In genomic region chr4:138182838-138183426, GRCh38 we compare ENCODE assay signal across 8 cellular contexts. TPM values are rescaled to one million over a fixed set of nuclear protein-coding genes. Genes with fewer than 3 reads are reported as not detected.
DNase-seq lines count a peak whose midpoint lies in the region; ATAC-seq and TF ChIP-seq lines count a peak whose summit lies in the region.

No MANE protein-coding gene starts in this region.

- no peaks in the 10 kb centered on the region for H3K4me1 ChIP-seq in MM.1S (ENCODE audit: low read length)

- DNase-seq in COLO829 (ENCODE audit: low spot score) (peak; percentile 71), MM.1S (peak; percentile 63), WTC11 (ENCODE audit: low spot score) (no peak), left cardiac atrium (no peak), substantia nigra (lab: John Stamatoyannopoulos, UW) (peak in 1 of 49 donors; percentile 35), MG63 (no peak)

- peaks cover 30% of the 10 kb centered on the region for H3K4me1 Mint-ChIP-seq in WTC11

- POLR2A ChIA-PET in WTC11 (lab: Charles Lee), result no interaction called here

- H3K4me3 ChIP-seq in MM.1S (ENCODE audit: low read length) (no peak overlapping the region), MG63 (no peak overlapping the region)

- no peaks in the 10 kb centered on the region for H3K27me3 ChIP-seq in MM.1S (replicated peaks; ENCODE audit: insufficient read depth, low read length)
- no peaks in the 10 kb centered on the region for H3K27me3 ChIP-seq in MG63

- ATAC-seq in GM19395 (IDR thresholded peaks at IDR 0.05; ENCODE audit: unreplicated experiment) (peak; percentile 74), WTC11 (peak; percentile 43; the same call in 1 of the 2 replicates), left cardiac atrium (peak; percentile 49 to 53), GM19467 (IDR thresholded peaks at IDR 0.05; ENCODE audit: unreplicated experiment) (no peak)

- no peaks in the 10 kb centered on the region for H4K20me1 ChIP-seq in MM.1S (ENCODE audit: insufficient read depth, low read length)

- H3K36me3 ChIP-seq in MM.1S (replicated peaks; ENCODE audit: insufficient read depth, low read length) (no peaks in the 10 kb centered on the region), MG63 (peaks cover 46% of the 10 kb centered on the region)

- no peak overlapping the region for H3K4me2 ChIP-seq in MM.1S (ENCODE audit: low read depth, low read length)

- no peak overlapping the region for H3K4me3 Mint-ChIP-seq in WTC11

- TF ChIP-seq CTCF in MM.1S (IDR thresholded peaks at IDR 0.05; ENCODE audit: low read length), result peak; percentile 61
- peak; percentile 45 for TF ChIP-seq CTCF in WTC11 (IDR thresholded peaks at IDR 0.05)

- intact Hi-C loops in left cardiac atrium (cut with DNase I), result loop anchor here in 1 of 2 donors (5.0 to 10.0 kb wide), 5 partner anchors 91 to 732 kb away; no protein-coding TSS in a partner anchor

- H3K36me3 Mint-ChIP-seq in WTC11, result peaks cover 8% of the 10 kb centered on the region

- no peaks in the 10 kb centered on the region for H3K9me3 Mint-ChIP-seq in WTC11

- H3F3A ChIP-seq in MM.1S (ENCODE audit: insufficient read depth, low read length), result no peaks in the 10 kb centered on the region

- no peaks in the 10 kb centered on the region for H3K79me2 ChIP-seq in MM.1S (ENCODE audit: low read length)

- peak overlapping the region; percentile 64; the same call in 1 of the 2 replicates for H3K27ac Mint-ChIP-seq in WTC11

- no peak overlapping the region for H2AFZ ChIP-seq in MM.1S (ENCODE audit: low read length)

- H3K9me3 ChIP-seq in MM.1S (replicated peaks; ENCODE audit: insufficient read depth, low read length), result no peaks in the 10 kb centered on the region
- no peaks in the 10 kb centered on the region for H3K9me3 ChIP-seq in MG63

- no peaks in the 10 kb centered on the region for H3K9me2 ChIP-seq in MM.1S (replicated peaks; ENCODE audit: insufficient read depth, low read length)

- H3K27ac ChIP-seq in MM.1S (ENCODE audit: low read length), result no peak overlapping the region
- peak overlapping the region; percentile 1 for H3K27ac ChIP-seq in substantia nigra (ENCODE audit: low read depth, low read length, poor library complexity, severe bottlenecking)

- CTCF ChIA-PET in WTC11 (lab: Charles Lee), result interaction anchor here (0.6 to 2.2 kb wide), 15 partner anchors 13 to 373 kb away, joined by 3 to 11 read pairs (median 4); no protein-coding TSS in a partner anchor

- no peak overlapping the region for H3K9ac ChIP-seq in MM.1S (ENCODE audit: low read length)

- H3K27me3 Mint-ChIP-seq in WTC11 (ENCODE audit: low read depth), result no peaks in the 10 kb centered on the region

TF ChIP-seq in WTC11, 78 proteins besides CTCF, POLR2A, EP300 and RAD21 (continues in another document):
- no peak for TF ChIP-seq RELA (CRISPR knock-in tag; IDR thresholded peaks at IDR 0.05; ENCODE audit: borderline replicate concordance)
- TF ChIP-seq TP53 (CRISPR knock-in tag; IDR thresholded peaks at IDR 0.05), result no peak
- TF ChIP-seq ZNF532 (CRISPR knock-in tag; IDR thresholded peaks at IDR 0.05; ENCODE audit: borderline replicate concordance), result no peak
- no peak for TF ChIP-seq PRRX2 (CRISPR knock-in tag; IDR thresholded peaks at IDR 0.05)
- no peak for TF ChIP-seq ZBTB43 (CRISPR knock-in tag; IDR thresholded peaks at IDR 0.05)
- no peak for TF ChIP-seq HMGA2 (CRISPR knock-in tag; IDR thresholded peaks at IDR 0.05)
- TF ChIP-seq ERG (CRISPR knock-in tag; IDR thresholded peaks at IDR 0.05), result no peak
- no peak for TF ChIP-seq ELF4 (CRISPR knock-in tag; IDR thresholded peaks at IDR 0.05; ENCODE audit: low read depth)
- no peak for TF ChIP-seq ZNF263 (CRISPR knock-in tag; IDR thresholded peaks at IDR 0.05; ENCODE audit: low read depth)
- TF ChIP-seq ATF1 (CRISPR knock-in tag; IDR thresholded peaks at IDR 0.05), result no peak
- TF ChIP-seq GRHL2 (CRISPR knock-in tag; IDR thresholded peaks at IDR 0.05; ENCODE audit: insufficient replicate concordance, severe bottlenecking), result no peak
- TF ChIP-seq MLX (CRISPR knock-in tag; IDR thresholded peaks at IDR 0.05), result no peak
- no peak for TF ChIP-seq USF2 (CRISPR knock-in tag; IDR thresholded peaks at IDR 0.05)
- TF ChIP-seq SMAD3 (CRISPR knock-in tag; IDR thresholded peaks at IDR 0.05; ENCODE audit: borderline replicate concordance), result no peak
- TF ChIP-seq ZNF138 (CRISPR knock-in tag; conservative IDR thresholded peaks at IDR 0.05), result no peak

RNA-seq across cellular contexts. Expression of gene SLC7A11, which starts 59.2 kb away (rescaled TPM):
- total RNA-seq in WTC11 (2021) (4.8 to 10.1 TPM (median 5.0 TPM) in 3 replicates), left cardiac atrium (1 to 10 TPM; 3.3 to 4.7 TPM)
- 7.3 and 10.3 TPM in 2 replicates for total RNA-seq in MG63 (2014; rRNA removed; shearing (Covaris generic); ENCODE audit: low replicate concordance)

Comparison
In these comparisons a context has a peak if more than half of its experiments do, and no peak if none do; other contexts are left out.
1. DNase-seq: peak in COLO829 (single experiment) and MM.1S (single experiment); none in WTC11 (single experiment), left cardiac atrium (single experiment) and MG63 (single experiment).